Comparison of ENCODE assay signal across 8 cellular contexts in the genomic region with DNA sequence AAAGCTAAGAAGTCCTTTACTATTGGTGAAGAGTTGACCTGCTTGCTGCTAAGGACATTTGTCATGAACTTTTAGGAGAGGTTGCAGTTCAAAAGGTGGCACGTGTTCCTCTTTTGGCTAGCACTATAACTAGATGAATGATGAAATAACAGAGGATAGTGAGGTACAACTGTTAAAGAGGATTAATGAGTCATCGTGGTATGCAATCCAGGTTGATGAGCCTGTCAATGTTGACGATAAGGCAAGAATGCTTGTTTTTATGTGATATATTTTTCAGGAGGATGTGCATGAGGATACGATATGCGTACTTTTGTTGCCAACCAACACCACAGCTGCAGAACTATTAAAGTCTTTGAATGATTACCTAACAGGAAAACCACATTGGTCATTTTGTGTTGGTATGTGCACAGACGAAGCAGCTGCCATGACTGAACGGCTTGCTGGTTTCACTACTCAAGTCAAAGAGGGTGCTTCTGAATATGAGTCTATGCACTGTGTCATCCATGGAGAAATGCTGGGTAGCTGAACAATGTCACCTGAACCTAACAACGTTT. TPM values are rescaled to one million over a fixed set of nuclear protein-coding genes. Genes with fewer than 3 reads are reported as not detected.
DNase-seq lines count a peak whose midpoint lies in the region; ATAC-seq, FAIRE-seq and TF ChIP-seq lines count a peak whose summit lies in the region.

No MANE protein-coding gene starts in this region.

- WGBS in K562 (ENCODE audit: insufficient coverage, low coverage, missing lambda C conversion rate) = 22% methylated on average over 8 of the region's 8 CpGs

- H3K9me1 ChIP-seq in K562 (ENCODE audit: control insufficient read depth, insufficient read depth, low read length) = no peaks in the 10 kb centered on the region

- H3K4me1 ChIP-seq in K562 (replicated peaks in 1 of 2; ENCODE audit: control insufficient read depth in 2 of 2, insufficient read depth in 2 of 2, low read length in 2 of 2) = peaks cover 0 to 2% of the 10 kb centered on the region in 2 experiments; a peak in 3 of 5 replicates

- no TSS peak for BruUV-seq in K562 (replicated peaks; lab: Mats Ljungman, UMichigan)

- peak; percentile 53 for DNase-seq in AG20443 (ENCODE audit: low spot score)
- peak; percentile 77 for DNase-seq in RPMI8226
- no peak for DNase-seq in K562 (ENCODE audit: extremely low read depth in 1 of 4, low spot score in 3 of 4)
- DNase-seq in stimulated activated CD4-positive, alpha-beta T cell treated with anti-CD3 and anti-CD28 coated beads, Interleukin-1b, Interleukin-23, amount 100 ng/mL, for 48 hours = peak; percentile 75
- DNase-seq in iPS-NIHi7 (ENCODE audit: extremely low spot score) = no peak
- no peak for DNase-seq in NCI-H510A treated with DMSO at 0.1 percent for 48 hours (lab: John Stamatoyannopoulos, UW)

- in situ Hi-C loops in K562 (cut with MboI) = no loop called here

- no peak for TF ChIP-seq POLR2A in K562 (conservative IDR thresholded peaks at IDR 0.05)

- TF ChIP-seq EP300 in K562 (IDR thresholded peaks at IDR 0.05; ENCODE audit: low read length) = peak; percentile 63

- no peaks in the 10 kb centered on the region for H3K9me3 ChIP-seq in K562 (replicated peaks; ENCODE audit: control insufficient read depth, insufficient read depth, low read depth, low read length)

- H4K20me1 ChIP-seq in K562 (replicated peaks; ENCODE audit: control insufficient read depth, insufficient read depth, low read length) = no peaks in the 10 kb centered on the region

- no peak overlapping the region for H2AFZ ChIP-seq in K562 (ENCODE audit: low read depth, low read length)

- CTCF ChIA-PET in K562 (lab: Yijun Ruan, JAX; ENCODE audit: low intra/inter-chr PET ratio) = no interaction called here

- H3K4me2 ChIP-seq in K562 (ENCODE audit: insufficient read depth, low read length) = no peak overlapping the region

- TF ChIP-seq RAD21 in K562 (CRISPR knock-in tag; conservative IDR thresholded peaks at IDR 0.05 in 1 of 2, IDR thresholded peaks at IDR 0.05 in 1 of 2) = no peak

- no peak overlapping the region for H3K4me3 ChIP-seq in K562

- H3K79me2 ChIP-seq in K562 (ENCODE audit: control insufficient read depth, insufficient read depth, low read length) = no peaks in the 10 kb centered on the region

- FAIRE-seq in K562 (lab: Jason Lieb, UNC) = no peak

- intact Hi-C loops in K562 (cut with micrococcal nuclease) = no loop called here

- H3K27me3 ChIP-seq in K562 (ENCODE audit: control insufficient read depth in 2 of 2, insufficient read depth in 2 of 2, low read length in 2 of 2) = no peaks in the 10 kb centered on the region

- H3K27ac ChIP-seq in K562 (ENCODE audit: extremely low read depth, low read depth, low read length) = no peak overlapping the region

- H3K9ac ChIP-seq in K562 (ENCODE audit: insufficient read depth in 1 of 2, low read depth in 2 of 2, low read length in 2 of 2) = no peak overlapping the region

- ATAC-seq in GM18907 (IDR thresholded peaks at IDR 0.05; ENCODE audit: unreplicated experiment) = peak; percentile 99
- peak; percentile 97 for ATAC-seq in HG03095 (IDR thresholded peaks at IDR 0.05; ENCODE audit: unreplicated experiment)
- peak; percentile 63 for ATAC-seq in K562

- no peak for TF ChIP-seq CTCF in K562 (IDR thresholded peaks at IDR 0.05 in 2 of 3, conservative IDR thresholded peaks at IDR 0.05 in 1 of 3; ENCODE audit: insufficient read depth in 2 of 3, low read depth in 1 of 3, low read length in 3 of 3)

- no peaks in the 10 kb centered on the region for H3K36me3 ChIP-seq in K562 (ENCODE audit: control insufficient read depth, insufficient read depth, low read length)

- POLR2A ChIA-PET in K562 (lab: Yijun Ruan, JAX) = no interaction called here

TF ChIP-seq in K562, 482 proteins besides CTCF, POLR2A, EP300 and RAD21 (continues in another document):
- TF ChIP-seq TEAD4 (IDR thresholded peaks at IDR 0.05; ENCODE audit: low read length) (peak; percentile 67), TEAD4 (CRISPR knock-in tag; IDR thresholded peaks at IDR 0.05; ENCODE audit: borderline replicate concordance) (no peak), L3MBTL2 (IDR thresholded peaks at IDR 0.05) (peak; percentile 59; the same call in 1 of the 2 replicates), TEAD1 (CRISPR knock-in tag; IDR thresholded peaks at IDR 0.05) (peak in 1 of 2 experiments; percentile 90; a peak in 1 of 4 replicates), CEBPB (tag; IDR thresholded peaks at IDR 0.05) (peak; percentile 64), MYC (IDR thresholded peaks at IDR 0.05; ENCODE audit: low read depth, low read length) (peak; percentile 79), MYC (CRISPR knock-in tag; IDR thresholded peaks at IDR 0.05; ENCODE audit: borderline replicate concordance, low read depth) (no peak), TSC22D4 (tag; IDR thresholded peaks at IDR 0.05) (no peak), ZKSCAN8 (CRISPR knock-in tag; IDR thresholded peaks at IDR 0.05) (no peak)

RNA-seq across cellular contexts. Expression of a gene that starts 10.6 kb away (rescaled TPM):
- total RNA-seq in K562 (2011; cell fraction: chromatin; rRNA removed; ENCODE audit: low replicate concordance) = 15.9 and 26.7 TPM in 2 replicates
- 3.2 and 5.2 TPM in 2 replicates for total RNA-seq in K562 (2011; cell fraction: nucleolus; rRNA removed)
- 9.3 and 11.1 TPM in 2 replicates for total RNA-seq in K562 (2011; cell fraction: nucleoplasm; rRNA removed)
- 3.9 and 5.7 TPM in 2 replicates for total RNA-seq in K562 (2014; rRNA removed)
- total RNA-seq in K562 (2014; rRNA removed; fragmentation: Illumina TruSeq; extraction: Trizol) = 6.0 and 9.6 TPM in 2 replicates
- 7.4 and 8.0 TPM in 2 replicates for total RNA-seq in K562 (2015; rRNA removed; fragmentation: Illumina TruSeq; extraction: Trizol)
- total RNA-seq in K562 (2021) = 9.2 and 9.7 TPM in 2 replicates
- polyA plus RNA-seq in K562 (2011; rRNA removed) = 2.9 and 3.5 TPM in 2 replicates
- 1.0 and 1.1 TPM in 2 replicates for polyA plus RNA-seq in K562 (2011; cell fraction: cytosol; rRNA removed)
- 6.8 and 10.2 TPM in 2 replicates for polyA plus RNA-seq in K562 (2011; cell fraction: nucleus; rRNA removed)
- polyA plus RNA-seq in K562 (2012) = 3.3 and 4.6 TPM in 2 replicates
- 3.2 and 5.1 TPM in 2 replicates for polyA plus RNA-seq in K562 (2014; fragmentation: Illumina TruSeq; extraction: Trizol)
- 1 to 10 TPM; 2.3 to 3.7 TPM for polyA plus RNA-seq in K562 (2014; fragmentation: Nextera tagmentation; extraction: Ambion mirVana)
- polyA plus RNA-seq in K562 (2014; rRNA removed) = 3.5 and 4.6 TPM in 2 replicates
- polyA minus RNA-seq in K562 (2011; rRNA and poly(A)+ RNA removed) = 11.3 and 11.9 TPM in 2 replicates
- polyA minus RNA-seq in K562 (2011; cell fraction: cytosol; rRNA and poly(A)+ RNA removed) = 1.7 and 2.1 TPM in 2 replicates
- 14.0 and 22.1 TPM in 2 replicates for polyA minus RNA-seq in K562 (2011; cell fraction: nucleus; rRNA and poly(A)+ RNA removed)

RNA-seq across cellular contexts. Expression of a gene that starts 24.5 kb away (rescaled TPM):
- not detected in 2 replicates for total RNA-seq in K562 (2011; cell fraction: chromatin; rRNA removed; ENCODE audit: low replicate concordance)
- total RNA-seq in K562 (2011; cell fraction: nucleolus; rRNA removed) = not detected in 2 replicates
- total RNA-seq in K562 (2011; cell fraction: nucleoplasm; rRNA removed) = not detected in 2 replicates
- not detected in 2 replicates for total RNA-seq in K562 (2014; rRNA removed)
- not detected in 2 replicates for total RNA-seq in K562 (2014; rRNA removed; fragmentation: Illumina TruSeq; extraction: Trizol)
- total RNA-seq in K562 (2015; rRNA removed; fragmentation: Illumina TruSeq; extraction: Trizol) = not detected in 2 replicates
- total RNA-seq in K562 (2021) = not detected in 2 replicates
- polyA plus RNA-seq in K562 (2011; rRNA removed) = not detected in 2 replicates
- polyA plus RNA-seq in K562 (2011; cell fraction: cytosol; rRNA removed) = not detected in 2 replicates
- 0.33 TPM in 1 of 2 replicates, not detected in the other for polyA plus RNA-seq in K562 (2011; cell fraction: nucleus; rRNA removed)
- 0.10 and 0.16 TPM in 2 replicates for polyA plus RNA-seq in K562 (2012)
- polyA plus RNA-seq in K562 (2014; fragmentation: Illumina TruSeq; extraction: Trizol) = not detected in 2 replicates
- polyA plus RNA-seq in K562 (2014; fragmentation: Nextera tagmentation; extraction: Ambion mirVana) = under 1 TPM in 1 of 2 experiments, not detected in 1; 0.10 TPM
- polyA plus RNA-seq in K562 (2014; rRNA removed) = 0.01 TPM in 1 of 2 replicates, not detected in the other
- not detected in 2 replicates for polyA minus RNA-seq in K562 (2011; rRNA and poly(A)+ RNA removed)
- polyA minus RNA-seq in K562 (2011; cell fraction: cytosol; rRNA and poly(A)+ RNA removed) = not detected in 2 replicates
- polyA minus RNA-seq in K562 (2011; cell fraction: nucleus; rRNA and poly(A)+ RNA removed) = not detected in 2 replicates

Comparison
In these comparisons a context has a peak if more than half of its experiments do, and no peak if none do; other contexts are left out.
1. DNase-seq: peak in AG20443 (single experiment), RPMI8226 (single experiment) and stimulated activated CD4-positive, alpha-beta T cell treated with anti-CD3 and anti-CD28 coated beads, Interleukin-1b, Interleukin-23, amount 100 ng/mL, for 48 hours (single experiment); none in K562 (0 of 4), iPS-NIHi7 (single experiment) and NCI-H510A treated with DMSO at 0.1 percent for 48 hours (single experiment).
2. Peak in every context shown above with its lines, with median percentiles within 50 percentile points of each other: ATAC-seq.